Comparison of ENCODE assay signal across 8 cellular contexts in the genomic region with DNA sequence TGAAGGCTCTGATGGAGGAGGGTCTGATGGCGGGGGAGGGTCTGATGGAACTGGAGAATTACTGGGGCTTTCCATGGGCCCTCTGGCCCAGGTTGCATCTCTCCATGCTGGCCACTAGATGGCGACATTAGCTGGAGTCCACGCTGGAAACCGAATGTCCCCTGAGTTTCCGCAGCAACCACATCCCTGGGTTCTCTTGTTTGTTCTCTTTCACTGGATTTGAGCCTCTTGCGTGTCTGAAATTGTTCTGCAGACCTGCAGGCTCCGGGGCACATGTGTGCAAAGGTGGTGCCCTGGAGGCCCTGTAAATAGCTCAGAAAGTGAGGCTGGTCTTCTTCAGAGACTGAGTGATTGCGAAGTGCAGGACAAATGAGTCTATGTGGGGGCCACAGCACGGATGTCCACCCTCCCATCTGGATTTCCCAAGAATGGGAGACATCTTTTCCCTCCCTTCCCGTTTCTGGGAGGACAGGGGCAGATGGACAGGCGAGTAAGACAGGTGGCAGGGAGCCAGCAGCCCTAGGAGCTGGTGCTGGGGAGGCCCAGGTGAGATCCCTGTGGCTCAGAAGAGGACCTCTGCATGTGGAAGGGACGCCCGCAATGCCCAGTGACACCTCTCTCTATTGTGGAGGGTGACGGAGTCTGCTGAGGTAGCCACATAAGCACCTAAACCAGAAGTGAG.
DNase-seq lines count a peak whose midpoint lies in the region; ATAC-seq and TF ChIP-seq lines count a peak whose summit lies in the region.

No MANE protein-coding gene starts in this region.

- DNase-seq in NCI-H146 treated with DMSO at 0.1 percent for 48 hours (lab: John Stamatoyannopoulos, UW; ENCODE audit: unreplicated experiment) (peak; percentile 55), T1000 (lab: John Stamatoyannopoulos, UW) (peak; percentile 37), astrocyte of the hippocampus (ENCODE audit: low read depth, low spot score) (peak; percentile 79), hepatocyte (ENCODE audit: low spot score) (peak; percentile 80), sigmoid colon (peak; percentile 79)

- TF ChIP-seq EP300 in sigmoid colon (IDR thresholded peaks at IDR 0.05), result no peak

- no peaks in the 10 kb centered on the region for H3K9me3 ChIP-seq in hepatocyte (ENCODE audit: low read depth)
- H3K9me3 ChIP-seq in sigmoid colon, result no peaks in the 10 kb centered on the region

- ATAC-seq in HG03196 (IDR thresholded peaks at IDR 0.05; ENCODE audit: unreplicated experiment), result no peak
- no peak for ATAC-seq in HG02678 (IDR thresholded peaks at IDR 0.05; ENCODE audit: unreplicated experiment)

- H2AFZ ChIP-seq in hepatocyte, result no peak overlapping the region

- 39% methylated on average over 14 of the region's 14 CpGs for WGBS in hepatocyte (ENCODE audit: low lambda C conversion rate, missing lambda C conversion rate)
- WGBS in sigmoid colon, 2 donors, result 33 to 36% methylated on average over 14 of the region's 14 CpGs

- H3K27ac ChIP-seq in hepatocyte (no peak overlapping the region), sigmoid colon (no peak overlapping the region)

- H3K79me2 ChIP-seq in hepatocyte, result no peaks in the 10 kb centered on the region

- intact Hi-C loops in sigmoid colon (cut with DNase I), result loop anchor here (1.0 to 10.0 kb wide), 4 partner anchors 69 to 379 kb away; a partner anchor contains a TSS

- no peak overlapping the region for H3K4me2 ChIP-seq in hepatocyte

- H3K4me1 ChIP-seq in hepatocyte (ENCODE audit: insufficient read depth) (peaks cover under 1% of the 10 kb centered on the region), sigmoid colon (peaks cover 0 to 4% (median 2%) of the 10 kb centered on the region in 4 donors)

- H3K27me3 ChIP-seq in hepatocyte, result no peaks in the 10 kb centered on the region
- peaks cover 0 to 5% (median 0%) of the 10 kb centered on the region in 3 donors for H3K27me3 ChIP-seq in sigmoid colon

- H4K20me1 ChIP-seq in hepatocyte (ENCODE audit: insufficient read depth, poor library complexity, severe bottlenecking), result no peaks in the 10 kb centered on the region

- no peak for TF ChIP-seq POLR2A in sigmoid colon (IDR thresholded peaks at IDR 0.05)

- peak; percentile 97 for TF ChIP-seq CTCF in GM12873 (IDR thresholded peaks at IDR 0.05; ENCODE audit: insufficient read depth, low read depth, low read length, missing control alignments)
- TF ChIP-seq CTCF in hepatocyte (IDR thresholded peaks at IDR 0.05; ENCODE audit: poor library complexity), result peak; percentile 85
- TF ChIP-seq CTCF in sigmoid colon (IDR thresholded peaks at IDR 0.05), result peak; percentile 84 to 93 (median 91)

- H3K4me3 ChIP-seq in hepatocyte (no peak overlapping the region), sigmoid colon (no peak overlapping the region)

- H3K36me3 ChIP-seq in hepatocyte (replicated peaks; ENCODE audit: insufficient read depth, low read depth) (no peaks in the 10 kb centered on the region), sigmoid colon (no peaks in the 10 kb centered on the region)

- no peaks in the 10 kb centered on the region for H3K9me2 ChIP-seq in hepatocyte (replicated peaks; ENCODE audit: insufficient read depth)
